ENCODE assay signal across 1 cellular context in the genomic region with DNA sequence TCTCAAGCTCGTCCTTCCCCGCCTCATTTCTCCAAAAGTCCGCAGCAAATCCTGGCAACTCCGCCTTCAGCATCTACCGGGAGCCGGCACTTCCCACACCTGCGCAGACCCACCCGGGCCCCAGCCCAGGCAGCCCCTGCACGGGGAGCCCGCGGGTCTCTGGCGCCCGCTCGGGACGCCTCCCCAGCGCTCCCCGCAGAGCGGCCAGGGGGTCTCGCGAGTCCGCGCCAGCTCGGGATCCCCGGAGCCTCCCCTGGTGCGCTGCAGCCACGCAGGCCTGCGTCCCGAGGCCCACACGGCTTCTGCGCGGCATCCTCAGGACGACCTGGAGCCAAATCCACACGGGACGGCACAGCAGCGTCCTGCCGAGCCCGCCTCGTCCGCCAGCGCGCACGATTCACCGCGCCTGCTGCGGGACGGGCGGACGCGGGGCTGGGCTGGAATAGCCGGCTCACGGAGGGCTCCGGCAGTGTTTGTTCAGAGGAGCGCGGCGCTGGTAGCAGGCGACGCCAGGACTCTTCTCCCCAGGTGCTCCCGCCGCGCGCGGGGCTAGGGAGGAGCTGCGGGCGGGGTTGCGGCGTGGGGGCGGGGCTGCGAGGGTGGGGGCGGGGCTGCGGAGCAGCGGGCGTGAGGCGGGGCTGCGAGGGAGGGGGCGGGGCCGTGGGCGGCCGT.
TF ChIP-seq lines count a peak whose summit lies in the region.

No MANE protein-coding gene starts in this region.

TF ChIP-seq in HepG2, 621 proteins besides CTCF, POLR2A, EP300 and RAD21 (continued from another document and continues in another):
- TF ChIP-seq, protein P1, sequence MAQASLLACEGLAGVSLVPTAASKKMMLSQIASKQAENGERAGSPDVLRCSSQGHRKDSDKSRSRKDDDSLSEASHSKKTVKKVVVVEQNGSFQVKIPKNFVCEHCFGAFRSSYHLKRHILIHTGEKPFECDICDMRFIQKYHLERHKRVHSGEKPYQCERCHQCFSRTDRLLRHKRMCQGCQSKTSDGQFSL (CRISPR knock-in tag; IDR thresholded peaks at IDR 0.05), result no peak
- no peak for TF ChIP-seq ZNF7 (CRISPR knock-in tag; IDR thresholded peaks at IDR 0.05)
- TF ChIP-seq ZEB1 (IDR thresholded peaks at IDR 0.05; ENCODE audit: insufficient replicate concordance, low read depth), result no peak
- TF ChIP-seq ZFYVE20 (CRISPR knock-in tag; IDR thresholded peaks at IDR 0.05; ENCODE audit: borderline replicate concordance, low read depth), result peak; percentile 57; the same call in 1 of the 2 replicates
- no peak for TF ChIP-seq HOXA7 (CRISPR knock-in tag; IDR thresholded peaks at IDR 0.05)
- no peak for TF ChIP-seq TARDBP (CRISPR knock-in tag; IDR thresholded peaks at IDR 0.05)
- TF ChIP-seq KDM5B (CRISPR knock-in tag; IDR thresholded peaks at IDR 0.05; ENCODE audit: borderline replicate concordance), result peak; percentile 55
- no peak for TF ChIP-seq ZNF772 (CRISPR knock-in tag; IDR thresholded peaks at IDR 0.05)
- no peak for TF ChIP-seq THAP9 (CRISPR knock-in tag; IDR thresholded peaks at IDR 0.05; ENCODE audit: borderline replicate concordance)
- no peak for TF ChIP-seq ZNF556 (CRISPR knock-in tag; IDR thresholded peaks at IDR 0.05; ENCODE audit: borderline replicate concordance)
- TF ChIP-seq, protein P2, sequence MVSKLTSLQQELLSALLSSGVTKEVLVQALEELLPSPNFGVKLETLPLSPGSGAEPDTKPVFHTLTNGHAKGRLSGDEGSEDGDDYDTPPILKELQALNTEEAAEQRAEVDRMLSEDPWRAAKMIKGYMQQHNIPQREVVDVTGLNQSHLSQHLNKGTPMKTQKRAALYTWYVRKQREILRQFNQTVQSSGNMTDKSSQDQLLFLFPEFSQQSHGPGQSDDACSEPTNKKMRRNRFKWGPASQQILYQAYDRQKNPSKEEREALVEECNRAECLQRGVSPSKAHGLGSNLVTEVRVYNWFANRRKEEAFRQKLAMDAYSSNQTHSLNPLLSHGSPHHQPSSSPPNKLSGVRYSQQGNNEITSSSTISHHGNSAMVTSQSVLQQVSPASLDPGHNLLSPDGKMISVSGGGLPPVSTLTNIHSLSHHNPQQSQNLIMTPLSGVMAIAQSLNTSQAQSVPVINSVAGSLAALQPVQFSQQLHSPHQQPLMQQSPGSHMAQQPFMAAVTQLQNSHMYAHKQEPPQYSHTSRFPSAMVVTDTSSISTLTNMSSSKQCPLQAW (CRISPR knock-in tag; IDR thresholded peaks at IDR 0.05), result no peak
- TF ChIP-seq ZNF816 (CRISPR knock-in tag; IDR thresholded peaks at IDR 0.05; ENCODE audit: borderline replicate concordance), result no peak
- TF ChIP-seq POLR2G (IDR thresholded peaks at IDR 0.05; ENCODE audit: low read depth, low read length), result no peak
- no peak for TF ChIP-seq MEF2D (CRISPR knock-in tag; IDR thresholded peaks at IDR 0.05)
- TF ChIP-seq EHMT2 (IDR thresholded peaks at IDR 0.05; ENCODE audit: borderline replicate concordance, low read depth, low read length), result no peak
- TF ChIP-seq ZBTB3 (CRISPR knock-in tag; IDR thresholded peaks at IDR 0.05; ENCODE audit: borderline replicate concordance, low read depth), result no peak
- TF ChIP-seq ZNF256 (CRISPR knock-in tag; conservative IDR thresholded peaks at IDR 0.05), result no peak
- TF ChIP-seq RBM22 (optimal IDR thresholded peaks at IDR 0.05; ENCODE audit: low read length), result no peak
- TF ChIP-seq TOPORS (CRISPR knock-in tag; IDR thresholded peaks at IDR 0.05), result no peak
- TF ChIP-seq SETDB1 (CRISPR knock-in tag; IDR thresholded peaks at IDR 0.05; ENCODE audit: borderline replicate concordance), result no peak
- TF ChIP-seq AHR (CRISPR knock-in tag; IDR thresholded peaks at IDR 0.05), result no peak; the same call in 1 of the 2 replicates
- TF ChIP-seq ZNF383 (CRISPR knock-in tag; IDR thresholded peaks at IDR 0.05; ENCODE audit: borderline replicate concordance), result no peak
- no peak for TF ChIP-seq MAF1 (CRISPR knock-in tag; IDR thresholded peaks at IDR 0.05; ENCODE audit: borderline replicate concordance)
- peak in 1 of 2 experiments; percentile 46; a peak in 1 of 4 replicates for TF ChIP-seq HMGXB4 (CRISPR knock-in tag; IDR thresholded peaks at IDR 0.05; ENCODE audit: borderline replicate concordance in 1 of 2, low read depth in 1 of 2)
- no peak for TF ChIP-seq CBX1 (IDR thresholded peaks at IDR 0.05; ENCODE audit: low read depth)
- TF ChIP-seq ZBTB26 (CRISPR knock-in tag; IDR thresholded peaks at IDR 0.05; ENCODE audit: borderline replicate concordance), result no peak
- no peak for TF ChIP-seq POLR2AphosphoS2 (IDR thresholded peaks at IDR 0.05; ENCODE audit: low read depth, low read length)
- no peak for TF ChIP-seq NFRKB (IDR thresholded peaks at IDR 0.05)
- no peak for TF ChIP-seq ZNF24 (IDR thresholded peaks at IDR 0.05)
- no peak for TF ChIP-seq GFI1 (CRISPR knock-in tag; IDR thresholded peaks at IDR 0.05; ENCODE audit: borderline replicate concordance)
- TF ChIP-seq BRD4 (CRISPR knock-in tag; IDR thresholded peaks at IDR 0.05), result no peak
- TF ChIP-seq ZFP37 (CRISPR knock-in tag; IDR thresholded peaks at IDR 0.05; ENCODE audit: borderline replicate concordance), result no peak
- no peak for TF ChIP-seq MZF1 (CRISPR knock-in tag; IDR thresholded peaks at IDR 0.05; ENCODE audit: borderline replicate concordance)
- TF ChIP-seq ZNF33B (CRISPR knock-in tag; IDR thresholded peaks at IDR 0.05), result no peak
- TF ChIP-seq ZNF451 (CRISPR knock-in tag; IDR thresholded peaks at IDR 0.05), result no peak
- peak; percentile 60; the same call in 1 of the 2 replicates for TF ChIP-seq ZNF205 (CRISPR knock-in tag; IDR thresholded peaks at IDR 0.05)
- no peak for TF ChIP-seq KLF16 (CRISPR knock-in tag; IDR thresholded peaks at IDR 0.05)
- TF ChIP-seq FOXO1 (CRISPR knock-in tag; IDR thresholded peaks at IDR 0.05), result peak; percentile 38; the same call in 1 of the 2 replicates
- TF ChIP-seq PCBP2 (optimal IDR thresholded peaks at IDR 0.05; ENCODE audit: low read depth, low read length, poor library complexity, severe bottlenecking), result no peak
- TF ChIP-seq GMEB1 (CRISPR knock-in tag; IDR thresholded peaks at IDR 0.05; ENCODE audit: borderline replicate concordance), result no peak; the same call in 1 of the 2 replicates
- TF ChIP-seq, protein P3, sequence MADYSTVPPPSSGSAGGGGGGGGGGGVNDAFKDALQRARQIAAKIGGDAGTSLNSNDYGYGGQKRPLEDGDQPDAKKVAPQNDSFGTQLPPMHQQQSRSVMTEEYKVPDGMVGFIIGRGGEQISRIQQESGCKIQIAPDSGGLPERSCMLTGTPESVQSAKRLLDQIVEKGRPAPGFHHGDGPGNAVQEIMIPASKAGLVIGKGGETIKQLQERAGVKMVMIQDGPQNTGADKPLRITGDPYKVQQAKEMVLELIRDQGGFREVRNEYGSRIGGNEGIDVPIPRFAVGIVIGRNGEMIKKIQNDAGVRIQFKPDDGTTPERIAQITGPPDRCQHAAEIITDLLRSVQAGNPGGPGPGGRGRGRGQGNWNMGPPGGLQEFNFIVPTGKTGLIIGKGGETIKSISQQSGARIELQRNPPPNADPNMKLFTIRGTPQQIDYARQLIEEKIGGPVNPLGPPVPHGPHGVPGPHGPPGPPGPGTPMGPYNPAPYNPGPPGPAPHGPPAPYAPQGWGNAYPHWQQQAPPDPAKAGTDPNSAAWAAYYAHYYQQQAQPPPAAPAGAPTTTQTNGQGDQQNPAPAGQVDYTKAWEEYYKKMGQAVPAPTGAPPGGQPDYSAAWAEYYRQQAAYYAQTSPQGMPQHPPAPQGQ (CRISPR knock-in tag; IDR thresholded peaks at IDR 0.05; ENCODE audit: borderline replicate concordance), result no peak
- TF ChIP-seq SMAD9 (CRISPR knock-in tag; IDR thresholded peaks at IDR 0.05), result no peak
- TF ChIP-seq, protein P4, sequence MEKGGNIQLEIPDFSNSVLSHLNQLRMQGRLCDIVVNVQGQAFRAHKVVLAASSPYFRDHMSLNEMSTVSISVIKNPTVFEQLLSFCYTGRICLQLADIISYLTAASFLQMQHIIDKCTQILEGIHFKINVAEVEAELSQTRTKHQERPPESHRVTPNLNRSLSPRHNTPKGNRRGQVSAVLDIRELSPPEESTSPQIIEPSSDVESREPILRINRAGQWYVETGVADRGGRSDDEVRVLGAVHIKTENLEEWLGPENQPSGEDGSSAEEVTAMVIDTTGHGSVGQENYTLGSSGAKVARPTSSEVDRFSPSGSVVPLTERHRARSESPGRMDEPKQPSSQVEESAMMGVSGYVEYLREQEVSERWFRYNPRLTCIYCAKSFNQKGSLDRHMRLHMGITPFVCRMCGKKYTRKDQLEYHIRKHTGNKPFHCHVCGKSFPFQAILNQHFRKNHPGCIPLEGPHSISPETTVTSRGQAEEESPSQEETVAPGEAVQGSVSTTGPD (CRISPR knock-in tag; IDR thresholded peaks at IDR 0.05), result no peak
- TF ChIP-seq ZNF460 (CRISPR knock-in tag; IDR thresholded peaks at IDR 0.05; ENCODE audit: borderline replicate concordance), result no peak
- no peak for TF ChIP-seq FOXA1 (IDR thresholded peaks at IDR 0.05)
- peak; percentile 39 for TF ChIP-seq FOXA1 (CRISPR knock-in tag; IDR thresholded peaks at IDR 0.05)
- no peak for TF ChIP-seq ETV6 (CRISPR knock-in tag; conservative IDR thresholded peaks at IDR 0.05)
- TF ChIP-seq, protein P5, sequence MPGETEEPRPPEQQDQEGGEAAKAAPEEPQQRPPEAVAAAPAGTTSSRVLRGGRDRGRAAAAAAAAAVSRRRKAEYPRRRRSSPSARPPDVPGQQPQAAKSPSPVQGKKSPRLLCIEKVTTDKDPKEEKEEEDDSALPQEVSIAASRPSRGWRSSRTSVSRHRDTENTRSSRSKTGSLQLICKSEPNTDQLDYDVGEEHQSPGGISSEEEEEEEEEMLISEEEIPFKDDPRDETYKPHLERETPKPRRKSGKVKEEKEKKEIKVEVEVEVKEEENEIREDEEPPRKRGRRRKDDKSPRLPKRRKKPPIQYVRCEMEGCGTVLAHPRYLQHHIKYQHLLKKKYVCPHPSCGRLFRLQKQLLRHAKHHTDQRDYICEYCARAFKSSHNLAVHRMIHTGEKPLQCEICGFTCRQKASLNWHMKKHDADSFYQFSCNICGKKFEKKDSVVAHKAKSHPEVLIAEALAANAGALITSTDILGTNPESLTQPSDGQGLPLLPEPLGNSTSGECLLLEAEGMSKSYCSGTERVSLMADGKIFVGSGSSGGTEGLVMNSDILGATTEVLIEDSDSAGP (CRISPR knock-in tag; IDR thresholded peaks at IDR 0.05; ENCODE audit: borderline replicate concordance), result peak; percentile 41; the same call in 1 of the 2 replicates
- peak; percentile 29 for TF ChIP-seq HNRNPLL (IDR thresholded peaks at IDR 0.05; ENCODE audit: low read depth, low read length, poor library complexity, severe bottlenecking)
